ENCODE assay signal across 10 cellular contexts in genomic region chr6:3001146-3001772, GRCh38. TPM values are rescaled to one million over a fixed set of nuclear protein-coding genes. Genes with fewer than 3 reads are reported as not detected.
DNase-seq lines count a peak whose midpoint lies in the region; ATAC-seq and TF ChIP-seq lines count a peak whose summit lies in the region.
"Had no signal": no experiment of that assay in that cellular context is flagged by ENCODE, and none has a peak within 500 bp of the region (broad histone marks: within the 10 kb centered on the region; RNA-seq: fewer than 3 reads in every experiment).

No MANE protein-coding gene starts in this region.

- BruUV-seq in Caco-2 (replicated peaks; lab: Mats Ljungman, UMichigan): no TSS peak
- no TSS peak for BruUV-seq in PC-3 (replicated peaks; lab: Mats Ljungman, UMichigan)

- no peaks in the 10 kb centered on the region for H3K27me3 Mint-ChIP-seq in Caco-2 (ENCODE audit: insufficient read depth, unreplicated experiment)
- H3K27me3 Mint-ChIP-seq in dendritic cell treated with granulocyte-macrophage colony-stimulating factor and Interleukin-4, amounts not matched to agents 40 ng/mL and 50 ng/mL, for 4 days: peaks cover 1% of the 10 kb centered on the region

- H3F3A ChIP-seq in PC-3 (ENCODE audit: low read length, unreplicated experiment): no peaks in the 10 kb centered on the region

- no peak for ATAC-seq in PC-3
- ATAC-seq in GM18502 (IDR thresholded peaks at IDR 0.05; ENCODE audit: poor library complexity, unreplicated experiment): no peak

- H4K20me1 ChIP-seq in PC-3 (ENCODE audit: low read length): no peaks in the 10 kb centered on the region

- H3K79me2 ChIP-seq in PC-3 (ENCODE audit: low read length): peaks cover 19% of the 10 kb centered on the region

- H3K9me3 ChIP-seq in Caco-2 (no peaks in the 10 kb centered on the region), PC-3 (ENCODE audit: low read length) (no peaks in the 10 kb centered on the region), neutrophil (no peaks in the 10 kb centered on the region)
- H3K9me3 ChIP-seq: ascending aorta, ovary had no signal

- H3K4me2 ChIP-seq in PC-3 (ENCODE audit: low read length): peak overlapping the region; percentile 89; the same call in 1 of the 2 replicates

- no peak overlapping the region for H3K9ac ChIP-seq in PC-3 (ENCODE audit: low read length)

- POLR2A ChIA-PET in Caco-2 (lab: Charles Lee): interaction anchor here (0.6 to 1.1 kb wide), 4 partner anchors 19 to 68 kb away, joined by 3 to 13 read pairs (median 3); no protein-coding TSS in a partner anchor
- POLR2A ChIA-PET in PC-3 (lab: Charles Lee; ENCODE audit: unreplicated experiment): interaction anchor here (1.0 kb wide), 1 partner anchor 21 kb away, joined by 3 read pairs; no protein-coding TSS in a partner anchor

- no peaks in the 10 kb centered on the region for H3K9me3 Mint-ChIP-seq in Caco-2 (ENCODE audit: unreplicated experiment)
- no peaks in the 10 kb centered on the region for H3K9me3 Mint-ChIP-seq in dendritic cell treated with granulocyte-macrophage colony-stimulating factor and Interleukin-4, amounts not matched to agents 40 ng/mL and 50 ng/mL, for 4 days

- H3K9me2 ChIP-seq in PC-3 (replicated peaks; ENCODE audit: low read length): no peaks in the 10 kb centered on the region

- no peak for TF ChIP-seq CTCF in Caco-2 (IDR thresholded peaks at IDR 0.05; ENCODE audit: insufficient read depth in 1 of 2, low read depth in 1 of 2, low read length in 1 of 2, severe bottlenecking in 1 of 2, unreplicated experiment in 1 of 2)
- no peak for TF ChIP-seq CTCF in PC-3 (conservative IDR thresholded peaks at IDR 0.05; ENCODE audit: low read depth, low read length)
- no peak for TF ChIP-seq CTCF in neutrophil (IDR thresholded peaks at IDR 0.05)

- H3K36me3 ChIP-seq in Caco-2 (ENCODE audit: control insufficient read depth, insufficient read depth, low read length): no peaks in the 10 kb centered on the region; the same call in none of the 2 replicates
- peaks cover 16% of the 10 kb centered on the region; the same call in 1 of the 2 replicates for H3K36me3 ChIP-seq in PC-3 (ENCODE audit: low read depth, low read length)
- H3K36me3 ChIP-seq in neutrophil: peaks cover 37% of the 10 kb centered on the region
- H3K36me3 ChIP-seq: ovary had no signal

- peaks cover 7% of the 10 kb centered on the region for H3K4me1 Mint-ChIP-seq in Caco-2 (ENCODE audit: low read depth, unreplicated experiment)
- H3K4me1 Mint-ChIP-seq in dendritic cell treated with granulocyte-macrophage colony-stimulating factor and Interleukin-4, amounts not matched to agents 40 ng/mL and 50 ng/mL, for 4 days (ENCODE audit: low read depth): peaks cover 43% of the 10 kb centered on the region

- intact Hi-C loops in Caco-2 (cut with micrococcal nuclease; ENCODE audit: unreplicated experiment): no loop called here
- intact Hi-C loops in PC-3 (cut with micrococcal nuclease): no loop called here
- intact Hi-C loops in dendritic cell treated with granulocyte-macrophage colony-stimulating factor and Interleukin-4, amounts not matched to agents 40 ng/mL and 50 ng/mL, for 4 days (cut with micrococcal nuclease): no loop called here

- CTCF ChIA-PET in Caco-2 (lab: Charles Lee): interaction anchor here (1.0 to 1.7 kb wide), 3 partner anchors 12 to 52 kb away, joined by 3 to 12 read pairs (median 9); no protein-coding TSS in a partner anchor
- CTCF ChIA-PET in PC-3 (lab: Charles Lee): interaction anchor here (0.5 to 1.1 kb wide), 7 partner anchors 12 to 208 kb away, joined by 3 to 5 read pairs (median 4); no protein-coding TSS in a partner anchor

- no peak overlapping the region for H2AFZ ChIP-seq in PC-3 (ENCODE audit: low read length)

- H3K4me1 ChIP-seq in Caco-2 (no peaks in the 10 kb centered on the region), PC-3 (ENCODE audit: insufficient read depth, low read length) (peaks cover 17% of the 10 kb centered on the region), neutrophil (ENCODE audit: control insufficient read depth in 1 of 2, insufficient read depth in 1 of 2, low read depth in 1 of 2, low read length in 1 of 2) (peaks cover 59% of the 10 kb centered on the region in 2 experiments)

- H3K36me3 Mint-ChIP-seq in Caco-2 (ENCODE audit: insufficient read depth, unreplicated experiment): peaks cover 14% of the 10 kb centered on the region
- H3K36me3 Mint-ChIP-seq in dendritic cell treated with granulocyte-macrophage colony-stimulating factor and Interleukin-4, amounts not matched to agents 40 ng/mL and 50 ng/mL, for 4 days (ENCODE audit: low read depth): peaks cover 59% of the 10 kb centered on the region

- H3K4me3 ChIP-seq in Caco-2 (ENCODE audit: low read depth, low read length) (no peak overlapping the region), PC-3 (ENCODE audit: low read length) (peak overlapping the region; percentile 79; the same call in 1 of the 2 replicates), neutrophil (ENCODE audit: low read depth in 1 of 2, low read length in 1 of 2) (peak overlapping the region; percentile 98)

- DNase-seq in Caco-2: no peak
- DNase-seq in PC-3: no peak
- DNase-seq in AG20443 (ENCODE audit: low spot score): no peak
- DNase-seq in NCI-H146 (lab: John Stamatoyannopoulos, UW): no peak
- DNase-seq: activated CD4-positive, CD25-positive, alpha-beta regulatory T cell treated with anti-CD3 and anti-CD28 coated beads, Interleukin-2, amount 50 U/mL, for 72 hours; ovary had no signal

- no peak overlapping the region for H3K27ac Mint-ChIP-seq in Caco-2 (ENCODE audit: unreplicated experiment)
- H3K27ac Mint-ChIP-seq in dendritic cell treated with granulocyte-macrophage colony-stimulating factor and Interleukin-4, amounts not matched to agents 40 ng/mL and 50 ng/mL, for 4 days: no peak overlapping the region

- H3K27ac ChIP-seq in PC-3 (ENCODE audit: low read length) (peak overlapping the region; percentile 6; the same call in 1 of the 2 replicates), neutrophil (peak overlapping the region; percentile 93)
- H3K27ac ChIP-seq: ovary had no signal

- peak overlapping the region; percentile 83 for H3K4me3 Mint-ChIP-seq in Caco-2 (ENCODE audit: unreplicated experiment)
- H3K4me3 Mint-ChIP-seq in dendritic cell treated with granulocyte-macrophage colony-stimulating factor and Interleukin-4, amounts not matched to agents 40 ng/mL and 50 ng/mL, for 4 days: peak overlapping the region; percentile 90

- no peaks in the 10 kb centered on the region for H3K27me3 ChIP-seq in Caco-2 (replicated peaks; ENCODE audit: control insufficient read depth, insufficient read depth, low read length)
- H3K27me3 ChIP-seq in PC-3 (ENCODE audit: low read length): no peaks in the 10 kb centered on the region
- no peaks in the 10 kb centered on the region for H3K27me3 ChIP-seq in neutrophil
- H3K27me3 ChIP-seq: ascending aorta, ovary had no signal

RNA-seq across cellular contexts. Expression of gene NQO2, which starts 1.6 kb away (rescaled TPM):
- total RNA-seq in Caco-2 (2022) (35.8 and 37.2 TPM in 2 replicates), PC-3 (2014; rRNA removed) (21.5 and 26.8 TPM in 2 replicates)

RNA-seq across cellular contexts. Expression of gene SERPINB6, which starts 29.9 kb away (rescaled TPM):
- total RNA-seq in Caco-2 (2022) (57.0 and 60.0 TPM in 2 replicates), PC-3 (2014; rRNA removed) (119 and 140 TPM in 2 replicates)
